15 cellular contexts compared by ENCODE assay signal in genomic region chr2:64319930-64320329, GRCh38.
DNase-seq lines count a peak whose midpoint lies in the region; ATAC-seq lines count a peak whose summit lies in the region.
"Had no signal": no experiment of that assay in that cellular context is flagged by ENCODE, and none has a peak within 500 bp of the region (broad histone marks: within the 10 kb centered on the region; RNA-seq: fewer than 3 reads in every experiment).

No MANE protein-coding gene starts in this region.

- H3K36me3 Mint-ChIP-seq in stimulated activated memory B cell treated with anti-CD40 and anti-IgM and Interleukin-4, amounts not matched to agents 10 μg/mL and 1 μg/mL and 100 μg/mL, for 72 hours, result no peaks in the 10 kb centered on the region
- H3K36me3 Mint-ChIP-seq: CD14-positive monocyte; CD8-positive, alpha-beta T cell had no signal

- peak; percentile 7 for DNase-seq in NCI-H1105 treated with DMSO at 0.1 percent for 48 hours (lab: John Stamatoyannopoulos, UW)
- no peak for DNase-seq in NCI-H1105 (lab: John Stamatoyannopoulos, UW)
- peak; percentile 4 for DNase-seq in NCI-H510A treated with DMSO at 0.1 percent for 48 hours (lab: John Stamatoyannopoulos, UW)
- no peak for DNase-seq in NCI-H510A (lab: John Stamatoyannopoulos, UW)
- peak; percentile 89 for DNase-seq in NCI-H82 (lab: John Stamatoyannopoulos, UW)
- DNase-seq in SW480 (ENCODE audit: low spot score), result no peak
- no peak for DNase-seq in NCI-H2196 (lab: John Stamatoyannopoulos, UW; ENCODE audit: unreplicated experiment)
- DNase-seq: CD8-positive, alpha-beta T cell; COR-L47; DMS53; GF-D8; GOT3; H9 had no signal

- H3K4me1 Mint-ChIP-seq in stimulated activated memory B cell treated with anti-CD40 and anti-IgM and Interleukin-4, amounts not matched to agents 10 μg/mL and 1 μg/mL and 100 μg/mL, for 72 hours, result peaks cover 16% of the 10 kb centered on the region

- no peak for ATAC-seq in stimulated activated memory B cell treated with anti-CD40 and anti-IgM and Interleukin-4, amounts not matched to agents 10 μg/mL and 1 μg/mL and 100 μg/mL, for 72 hours
- ATAC-seq: CD8-positive, alpha-beta T cell had no signal

- no peak overlapping the region for H3K4me3 Mint-ChIP-seq in stimulated activated memory B cell treated with anti-CD40 and anti-IgM and Interleukin-4, amounts not matched to agents 10 μg/mL and 1 μg/mL and 100 μg/mL, for 72 hours
- H3K4me3 Mint-ChIP-seq: CD14-positive monocyte; CD8-positive, alpha-beta T cell; H9 had no signal

- H3K27ac Mint-ChIP-seq in stimulated activated memory B cell treated with anti-CD40 and anti-IgM and Interleukin-4, amounts not matched to agents 10 μg/mL and 1 μg/mL and 100 μg/mL, for 72 hours, result peak overlapping the region; percentile 36
- H3K27ac Mint-ChIP-seq: CD14-positive monocyte; CD8-positive, alpha-beta T cell; H9 had no signal

- no peaks in the 10 kb centered on the region for H3K27me3 Mint-ChIP-seq in stimulated activated memory B cell treated with anti-CD40 and anti-IgM and Interleukin-4, amounts not matched to agents 10 μg/mL and 1 μg/mL and 100 μg/mL, for 72 hours

- no peaks in the 10 kb centered on the region for H3K9me3 Mint-ChIP-seq in stimulated activated memory B cell treated with anti-CD40 and anti-IgM and Interleukin-4, amounts not matched to agents 10 μg/mL and 1 μg/mL and 100 μg/mL, for 72 hours
- H3K9me3 Mint-ChIP-seq: CD8-positive, alpha-beta T cell had no signal

Comparison
In these comparisons a context has a peak if more than half of its experiments do, and no peak if none do; other contexts are left out.
1. DNase-seq: peak in NCI-H1105 treated with DMSO at 0.1 percent for 48 hours (single experiment), NCI-H510A treated with DMSO at 0.1 percent for 48 hours (single experiment) and NCI-H82 (single experiment); none in NCI-H1105 (single experiment), NCI-H510A (single experiment), SW480 (single experiment) and NCI-H2196 (single experiment).